23 cellular contexts compared by ENCODE assay signal in the genomic region with DNA sequence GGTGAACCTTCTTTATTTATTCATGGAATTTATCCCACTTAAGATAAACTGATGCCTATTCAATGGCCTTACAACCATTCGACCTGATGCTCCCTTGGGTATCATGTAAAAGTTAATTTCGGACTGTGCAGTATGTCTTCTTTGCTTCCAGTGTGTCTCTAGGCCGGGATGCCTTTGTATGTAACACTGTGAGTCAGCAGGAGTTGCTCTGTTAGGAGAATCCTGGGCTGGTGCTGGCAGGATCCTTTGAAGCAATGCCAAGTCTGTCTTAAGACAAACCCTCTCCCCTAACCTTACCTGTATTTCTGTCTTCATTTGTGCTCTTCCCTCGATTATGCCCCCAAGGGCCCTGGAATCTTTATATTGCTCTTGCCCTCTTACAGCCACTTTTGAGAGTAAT. TPM values are rescaled to one million over a fixed set of nuclear protein-coding genes. Genes with fewer than 3 reads are reported as not detected.
DNase-seq lines count a peak whose midpoint lies in the region; ATAC-seq and TF ChIP-seq lines count a peak whose summit lies in the region.
"Had no signal": no experiment of that assay in that cellular context is flagged by ENCODE, and none has a peak within 500 bp of the region (broad histone marks: within the 10 kb centered on the region; RNA-seq: fewer than 3 reads in every experiment).

No MANE protein-coding gene starts in this region.

- H3K9me2 ChIP-seq in SK-N-SH, result no peaks in the 10 kb centered on the region

- in situ Hi-C loops in brain microvascular endothelial cell (cut with HindIII; ENCODE audit: low pct_ligation_motif_present, low sequenced_read_pairs), result no loop called here

- no peaks in the 10 kb centered on the region for H3K36me3 Mint-ChIP-seq in mesothelial cell of epicardium
- no peaks in the 10 kb centered on the region for H3K36me3 Mint-ChIP-seq in T-cell
- H3K36me3 Mint-ChIP-seq: natural killer cell had no signal

- TF ChIP-seq CTCF in SK-N-SH (IDR thresholded peaks at IDR 0.05), result no peak
- TF ChIP-seq CTCF in brain microvascular endothelial cell (IDR thresholded peaks at IDR 0.05; ENCODE audit: low read depth, low read length, missing control alignments), result no peak
- TF ChIP-seq CTCF in fibroblast of villous mesenchyme (IDR thresholded peaks at IDR 0.05; ENCODE audit: insufficient read depth, low read depth, low read length), result no peak
- no peak for TF ChIP-seq CTCF in mesothelial cell of epicardium (IDR thresholded peaks at IDR 0.05; ENCODE audit: unreplicated experiment)

- ATAC-seq in SK-N-SH treated with all-trans-retinoic acid at 6 μM for 48 hours, result peak; percentile 72
- ATAC-seq in GM21737 (IDR thresholded peaks at IDR 0.05; ENCODE audit: unreplicated experiment), result no peak
- ATAC-seq in T-cell (replicated peaks in 1 of 4), result no peak
- no peak for ATAC-seq in HG03460 (IDR thresholded peaks at IDR 0.05; ENCODE audit: unreplicated experiment)
- ATAC-seq: GM23338, natural killer cell, Panc1 had no signal

- WGBS in SK-N-SH (ENCODE audit: low lambda C conversion rate), result 1% methylated on average over 4 of the region's 4 CpGs

- H3K4me1 Mint-ChIP-seq in mesothelial cell of epicardium (no peaks in the 10 kb centered on the region), T-cell (no peaks in the 10 kb centered on the region)
- H3K4me1 Mint-ChIP-seq: natural killer cell had no signal

- H3K27me3 ChIP-seq in SK-N-SH (ENCODE audit: insufficient read depth) (no peaks in the 10 kb centered on the region), brain microvascular endothelial cell (replicated peaks) (no peaks in the 10 kb centered on the region)
- H3K27me3 ChIP-seq: BLaER1, transverse colon had no signal

- H3K27ac Mint-ChIP-seq in mesothelial cell of epicardium (no peak overlapping the region), T-cell (no peak overlapping the region)
- H3K27ac Mint-ChIP-seq: GM23338; natural killer cell; stimulated activated naive CD8-positive, alpha-beta T cell treated with anti-CD3 and anti-CD28 coated beads, Interleukin-15, Interleukin-2, amounts not matched to agents 100 ng/mL and 50 ng/mL, for 24 hours had no signal

- no peaks in the 10 kb centered on the region for H4K20me1 ChIP-seq in SK-N-SH (ENCODE audit: insufficient read depth)
- H4K20me1 ChIP-seq: BLaER1 had no signal

- H3K4me3 ChIP-seq in SK-N-SH (ENCODE audit: low read depth in 2 of 2, low read length in 1 of 2) (no peak overlapping the region), brain microvascular endothelial cell (ENCODE audit: low read depth, low read length) (no peak overlapping the region), fibroblast of villous mesenchyme (ENCODE audit: low read depth, low read length) (no peak overlapping the region)
- H3K4me3 ChIP-seq: BLaER1, GM23338, SK-N-MC, transverse colon had no signal

- no peaks in the 10 kb centered on the region for H3F3A ChIP-seq in SK-N-SH (replicated peaks; ENCODE audit: insufficient read depth)

- no peaks in the 10 kb centered on the region for H3K4me1 ChIP-seq in SK-N-SH (ENCODE audit: control insufficient read depth in 1 of 2, insufficient read depth in 2 of 2, low read depth in 1 of 2, low read length in 1 of 2)
- H3K4me1 ChIP-seq: BLaER1, transverse colon had no signal

- peaks cover 1% of the 10 kb centered on the region for H3K9me3 Mint-ChIP-seq in mesothelial cell of epicardium
- peaks cover 0 to 3% (median 0%) of the 10 kb centered on the region in 3 donors for H3K9me3 Mint-ChIP-seq in T-cell
- H3K9me3 Mint-ChIP-seq: GM23338; natural killer cell; stimulated activated naive CD8-positive, alpha-beta T cell treated with anti-CD3 and anti-CD28 coated beads, Interleukin-15, Interleukin-2, amounts not matched to agents 100 ng/mL and 50 ng/mL, for 24 hours had no signal

- H3K36me3 ChIP-seq in SK-N-SH (replicated peaks in 1 of 2; ENCODE audit: control insufficient read depth in 1 of 2, insufficient read depth in 2 of 2, low read length in 1 of 2) (no peaks in the 10 kb centered on the region), brain microvascular endothelial cell (replicated peaks) (no peaks in the 10 kb centered on the region)
- H3K36me3 ChIP-seq: BLaER1, transverse colon had no signal

- TF ChIP-seq RAD21 in SK-N-SH (IDR thresholded peaks at IDR 0.05; ENCODE audit: low read length), result no peak

- no peak overlapping the region for H3K4me3 Mint-ChIP-seq in mesothelial cell of epicardium
- no peak overlapping the region for H3K4me3 Mint-ChIP-seq in T-cell
- H3K4me3 Mint-ChIP-seq: GM23338; natural killer cell; stimulated activated naive CD8-positive, alpha-beta T cell treated with anti-CD3 and anti-CD28 coated beads, Interleukin-15, Interleukin-2, amounts not matched to agents 100 ng/mL and 50 ng/mL, for 24 hours had no signal

- no peaks in the 10 kb centered on the region for H3K9me3 ChIP-seq in SK-N-SH
- H3K9me3 ChIP-seq: BLaER1, transverse colon had no signal

- H3K79me2 ChIP-seq in SK-N-SH (ENCODE audit: insufficient read depth), result no peaks in the 10 kb centered on the region

- POLR2A ChIA-PET in SK-N-SH (lab: Yijun Ruan, JAX), result no interaction called here
- POLR2A ChIA-PET in T-cell (lab: Charles Lee), result no interaction called here

- CTCF ChIA-PET in SK-N-SH (lab: Yijun Ruan, JAX), result no interaction called here
- CTCF ChIA-PET in T-cell (lab: Charles Lee), result no interaction called here

- no peak for TF ChIP-seq EP300 in SK-N-SH (IDR thresholded peaks at IDR 0.05; ENCODE audit: borderline replicate concordance in 1 of 2, low read depth in 1 of 2, low read length in 1 of 2)

- no peak overlapping the region for H3K9ac ChIP-seq in SK-N-SH
- H3K9ac ChIP-seq: BLaER1 had no signal

- H3K4me2 ChIP-seq in SK-N-SH, result no peak overlapping the region
- H3K4me2 ChIP-seq: BLaER1, GM23338 had no signal

- H3K27ac ChIP-seq in SK-N-SH (ENCODE audit: low read depth in 2 of 2, low read length in 1 of 2), result no peak overlapping the region
- no peak overlapping the region for H3K27ac ChIP-seq in brain microvascular endothelial cell
- H3K27ac ChIP-seq: BLaER1, SK-N-MC, transverse colon had no signal

- H3K27me3 Mint-ChIP-seq in mesothelial cell of epicardium (ENCODE audit: low read depth) (peaks cover 32% of the 10 kb centered on the region), T-cell (peaks cover 0 to 2% of the 10 kb centered on the region in 2 donors)
- H3K27me3 Mint-ChIP-seq: stimulated activated naive CD8-positive, alpha-beta T cell treated with anti-CD3 and anti-CD28 coated beads, Interleukin-15, Interleukin-2, amounts not matched to agents 100 ng/mL and 50 ng/mL, for 24 hours had no signal

- no peak overlapping the region for H2AFZ ChIP-seq in SK-N-SH (ENCODE audit: low read depth)
- H2AFZ ChIP-seq: GM23338 had no signal

- DNase-seq in SK-N-SH (no peak), brain microvascular endothelial cell (peak; percentile 42), fibroblast of villous mesenchyme (ENCODE audit: low read depth) (peak; percentile 18), mesothelial cell of epicardium (ENCODE audit: low spot score in 2 of 2, unreplicated experiment in 2 of 2) (no peak), T-cell (no peak)
- DNase-seq: 8988T; activated CD4-positive, CD25-positive, alpha-beta regulatory T cell treated with anti-CD3 and anti-CD28 coated beads, Interleukin-2, amount 50 U/mL, for 72 hours; Calu3; central memory CD4-positive, alpha-beta T cell; effector CD4-positive, alpha-beta T cell; natural killer cell; NCI-H1436 treated with DMSO at 0.1 percent for 48 hours; NCI-H774; stimulated activated CD4-positive, alpha-beta T cell treated with anti-CD3 and anti-CD28 coated beads, Interleukin-2, amount 100 ng/mL, for 48 hours; transverse colon had no signal

TF ChIP-seq in SK-N-SH treated with all-trans-retinoic acid at 6 μM for 48 hours, 23 proteins besides CTCF, POLR2A, EP300 and RAD21 (continues in another document):
- TF ChIP-seq PATZ1 (CRISPR knock-in tag; IDR thresholded peaks at IDR 0.05; ENCODE audit: borderline replicate concordance), result no peak

TF ChIP-seq in SK-N-SH, 30 proteins besides CTCF, POLR2A, EP300 and RAD21:
- no peak for TF ChIP-seq TEAD4 (IDR thresholded peaks at IDR 0.05; ENCODE audit: borderline replicate concordance, insufficient read depth)
TF ChIP-seq in SK-N-SH: peak in this region for 0.

RNA-seq across cellular contexts. Expression of gene ABCA8, which starts 37.9 kb away (rescaled TPM):
- 2.3 TPM in 2 replicates for polyA plus RNA-seq in SK-N-SH (2012; rRNA removed)
- 1.7 and 2.3 TPM in 2 replicates for polyA plus RNA-seq in SK-N-SH (2012; cell fraction: cytosol; rRNA removed)
- 4.7 and 4.9 TPM in 2 replicates for polyA plus RNA-seq in SK-N-SH (2012; cell fraction: nucleus; rRNA removed)
- total RNA-seq in fibroblast of villous mesenchyme, result 1.6 and 2.2 TPM in 2 replicates
- 2.6 to 4.5 TPM (median 3.3 TPM) in 3 replicates for total RNA-seq in mesothelial cell of epicardium
- under 1 TPM in 3 of 5 donors, not detected in 2; 0.19 to 0.76 (median 0.32) TPM for total RNA-seq in T-cell
- total RNA-seq: Calu3, GM23338, natural killer cell had no signal
- polyA plus RNA-seq: GM23338 had no signal

Comparison
In these comparisons a context has a peak if more than half of its experiments do, and no peak if none do; other contexts are left out.
1. DNase-seq: peak in brain microvascular endothelial cell (single experiment) and fibroblast of villous mesenchyme (single experiment); none in SK-N-SH (single experiment), mesothelial cell of epicardium (0 of 2) and T-cell (0 of 34).